24 cellular contexts compared by ENCODE assay signal in genomic region chr1:27129225-27129624, GRCh38.
"Had no signal": no experiment of that assay in that cellular context is flagged by ENCODE, and none has a peak within 500 bp of the region (broad histone marks: within the 10 kb centered on the region; RNA-seq: fewer than 3 reads in every experiment).

No MANE protein-coding gene starts in this region.

- H3K27me3 Mint-ChIP-seq: activated CD4-positive, alpha-beta memory T cell treated with anti-CD3 and anti-CD28 coated beads, Interleukin-2, amount 10 ng/mL, durations not matched to agents 7 days and 5 days; activated CD4-positive, alpha-beta T cell treated with anti-CD3 and anti-CD28 coated beads for 36 hours; activated naive CD8-positive, alpha-beta T cell treated with anti-CD3 and anti-CD28 coated beads, Interleukin-2, amount 10 ng/mL, durations not matched to agents 7 days and 5 days; T-cell had no signal

- H3K27me3 ChIP-seq: adrenal gland, Peyer's patch had no signal

- H3K4me3 ChIP-seq: adrenal gland, Peyer's patch had no signal

- H3K27ac ChIP-seq: adrenal gland, VCaP had no signal

- H3K36me3 ChIP-seq: Peyer's patch had no signal

- H3K4me1 Mint-ChIP-seq: activated CD4-positive, alpha-beta T cell treated with anti-CD3 and anti-CD28 coated beads for 36 hours had no signal

- DNase-seq: activated CD4-positive, alpha-beta memory T cell treated with anti-CD3 and anti-CD28 coated beads, Interleukin-2, amount 10 ng/mL, durations not matched to agents 7 days and 5 days; activated CD4-positive, alpha-beta T cell treated with anti-CD3 and anti-CD28 coated beads for 36 hours; activated CD4-positive, alpha-beta T cell treated with anti-CD3 and anti-CD28 coated beads, Interleukin-2, amount 50 U/mL, for 1 hour; activated CD8-positive, alpha-beta memory T cell treated with anti-CD3 and anti-CD28 coated beads, Interleukin-2, amount 50 U/mL, for 48 hours; activated naive CD4-positive, alpha-beta T cell treated with anti-CD3 and anti-CD28 coated beads, Interleukin-2, amount 50 U/mL, for 16 hours; activated naive CD8-positive, alpha-beta T cell treated with anti-CD3 and anti-CD28 coated beads, Interleukin-2, amount 10 ng/mL, durations not matched to agents 7 days and 5 days; activated T-cell treated with anti-CD3 and anti-CD28 coated beads, Interleukin-2, amount 50 U/mL, for 1 hour; adrenal gland; aorta; Karpas-422; MM.1S; NCI-H1105 treated with DMSO at 0.1 percent for 48 hours; NCI-H1436 treated with DMSO at 0.1 percent for 48 hours; NCI-H187; NCI-H2081; NCI-H446; NCI-H524; NCI-H748 treated with DMSO at 0.1 percent for 48 hours; Peyer's patch; SHP77 treated with DMSO at 0.1 percent for 48 hours; T-cell; T-helper 2 cell; T1000 had no signal

- H3K9me3 Mint-ChIP-seq: activated CD4-positive, alpha-beta memory T cell treated with anti-CD3 and anti-CD28 coated beads, Interleukin-2, amount 10 ng/mL, durations not matched to agents 7 days and 5 days; activated naive CD8-positive, alpha-beta T cell treated with anti-CD3 and anti-CD28 coated beads, Interleukin-2, amount 10 ng/mL, durations not matched to agents 7 days and 5 days; T-cell had no signal

- H3K4me3 Mint-ChIP-seq: activated CD4-positive, alpha-beta memory T cell treated with anti-CD3 and anti-CD28 coated beads, Interleukin-2, amount 10 ng/mL, durations not matched to agents 7 days and 5 days; activated CD4-positive, alpha-beta T cell treated with anti-CD3 and anti-CD28 coated beads for 36 hours; activated naive CD8-positive, alpha-beta T cell treated with anti-CD3 and anti-CD28 coated beads, Interleukin-2, amount 10 ng/mL, durations not matched to agents 7 days and 5 days; T-cell had no signal

- ATAC-seq: activated CD4-positive, alpha-beta T cell treated with anti-CD3 and anti-CD28 coated beads for 36 hours; T-cell had no signal

- H3K27ac Mint-ChIP-seq: activated CD4-positive, alpha-beta memory T cell treated with anti-CD3 and anti-CD28 coated beads, Interleukin-2, amount 10 ng/mL, durations not matched to agents 7 days and 5 days; activated CD4-positive, alpha-beta T cell treated with anti-CD3 and anti-CD28 coated beads for 36 hours; activated naive CD8-positive, alpha-beta T cell treated with anti-CD3 and anti-CD28 coated beads, Interleukin-2, amount 10 ng/mL, durations not matched to agents 7 days and 5 days; T-cell had no signal
